ENCODE assay signal across 8 cellular contexts in genomic region chr4:108172231-108172779, GRCh38. TPM values are rescaled to one million over a fixed set of nuclear protein-coding genes. Genes with fewer than 3 reads are reported as not detected.
DNase-seq lines count a peak whose midpoint lies in the region; ATAC-seq lines count a peak whose summit lies in the region.

No MANE protein-coding gene starts in this region.

- in situ Hi-C loops in ACHN (cut with HindIII; ENCODE audit: low pct_ligation_motif_present, low pct_unique_long_range_greater_than_20kb, low sequenced_read_pairs) = no loop called here

- no peaks in the 10 kb centered on the region for H3K9me3 ChIP-seq in iPS-18c (ENCODE audit: control insufficient read depth, insufficient read depth, low read length)

- ATAC-seq in GM19351 (IDR thresholded peaks at IDR 0.05; ENCODE audit: unreplicated experiment) = peak; percentile 23

- H3K4me3 ChIP-seq in Jurkat, Clone E6-1 (ENCODE audit: low read length) = peak overlapping the region; percentile 88
- peak overlapping the region; percentile 60 for H3K4me3 ChIP-seq in iPS-18c (ENCODE audit: insufficient read depth, low read depth, low read length)

- DNase-seq in ACHN (peak; percentile 12), NCI-H2029 (lab: John Stamatoyannopoulos, UW) (no peak), SHP77 treated with DMSO at 0.1 percent for 48 hours (lab: John Stamatoyannopoulos, UW) (no peak)
- DNase-seq in Jurkat, Clone E6-1 (ENCODE audit: low read depth, low spot score) = no peak
- DNase-seq in activated naive CD4-positive, alpha-beta T cell treated with anti-CD3 and anti-CD28 coated beads, Interleukin-2, amount 50 U/mL, for 16 hours = peak; percentile 52
- DNase-seq in stimulated activated CD4-positive, alpha-beta T cell treated with anti-CD3 and anti-CD28 coated beads, Interleukin-4, amount 100 ng/mL, for 4 hours = peak; percentile 24 to 37

RNA-seq across cellular contexts. Expression of gene LEF1, which starts 3.6 kb away (rescaled TPM):
- polyA plus RNA-seq in Jurkat, Clone E6-1 (2012; ENCODE audit: insufficient read depth, insufficient read length) = 288 TPM

Comparison
In these comparisons a context has a peak if more than half of its experiments do, and no peak if none do; other contexts are left out.
1. DNase-seq: peak in ACHN (single experiment), activated naive CD4-positive, alpha-beta T cell treated with anti-CD3 and anti-CD28 coated beads, Interleukin-2, amount 50 U/mL, for 16 hours (single experiment) and stimulated activated CD4-positive, alpha-beta T cell treated with anti-CD3 and anti-CD28 coated beads, Interleukin-4, amount 100 ng/mL, for 4 hours (2 of 2); none in Jurkat, Clone E6-1 (single experiment), NCI-H2029 (single experiment) and SHP77 treated with DMSO at 0.1 percent for 48 hours (single experiment).